ENCODE assay signal across 28 cellular contexts in genomic region chr3:134873789-134874188, GRCh38.
"Had no signal": no experiment of that assay in that cellular context is flagged by ENCODE, and none has a peak within 500 bp of the region (broad histone marks: within the 10 kb centered on the region; RNA-seq: fewer than 3 reads in every experiment).

No MANE protein-coding gene starts in this region.

- ATAC-seq: activated CD8-positive, alpha-beta T cell treated with anti-CD3 and anti-CD28 coated beads for 36 hours; activated naive CD8-positive, alpha-beta T cell treated with anti-CD3 and anti-CD28 coated beads, Interleukin-2, amount 50 U/mL, for 24 hours; activated T-cell treated with anti-CD3 and anti-CD28 coated beads, Interleukin-2, amount 50 U/mL, for 4 hours had no signal

- H3K4me1 ChIP-seq: ascending aorta had no signal

- H3K27me3 ChIP-seq: ascending aorta, cardiac muscle cell had no signal

- H3K4me3 ChIP-seq: ascending aorta, cardiac muscle cell had no signal

- H3K9me3 ChIP-seq: ascending aorta had no signal

- H3K36me3 ChIP-seq: ascending aorta, cardiac muscle cell had no signal

- H3K27ac ChIP-seq: ascending aorta, cardiac muscle cell, VCaP had no signal

- FAIRE-seq: bronchial epithelial cell, TTC549 had no signal

- DNase-seq: activated B cell treated with CpG ODN at 0.5 μM for 24 hours; activated CD4-positive, alpha-beta memory T cell treated with anti-CD3 and anti-CD28 coated beads for 36 hours; activated CD4-positive, alpha-beta T cell treated with anti-CD3 and anti-CD28 coated beads for 4 hours; activated CD4-positive, alpha-beta T cell treated with anti-CD3 and anti-CD28 coated beads, Interleukin-2, amount 10 ng/mL, durations not matched to agents 24 days and 14 days; activated CD4-positive, alpha-beta T cell treated with anti-CD3 and anti-CD28 coated beads, Interleukin-2, amount 50 U/mL, for 1 hour; activated CD4-positive, alpha-beta T cell treated with anti-CD3 and anti-CD28 coated beads, Interleukin-2, amount 50 U/mL, for 4 hours; activated CD4-positive, CD25-positive, alpha-beta regulatory T cell treated with anti-CD3 and anti-CD28 coated beads, Interleukin-2, amount 50 U/mL, for 72 hours; activated CD8-positive, alpha-beta memory T cell treated with anti-CD3 and anti-CD28 coated beads, Interleukin-2, amount 50 U/mL, for 4 hours; activated CD8-positive, alpha-beta T cell treated with anti-CD3 and anti-CD28 coated beads for 36 hours; activated effector memory CD4-positive, alpha-beta T cell treated with Interleukin-2 at 50 U/mL for 16 hours; activated gamma-delta T cell; activated naive CD4-positive, alpha-beta T cell treated with anti-CD3 and anti-CD28 coated beads, Interleukin-2, amount 10 ng/mL, durations not matched to agents 7 days and 5 days; activated naive CD4-positive, alpha-beta T cell treated with Interleukin-2 at 50 U/mL for 16 hours; activated naive CD8-positive, alpha-beta T cell treated with anti-CD3 and anti-CD28 coated beads, Interleukin-2, amount 10 ng/mL, durations not matched to agents 7 days and 5 days; activated naive CD8-positive, alpha-beta T cell treated with anti-CD3 and anti-CD28 coated beads, Interleukin-2, amount 50 U/mL, for 24 hours; activated T-cell treated with anti-CD3 and anti-CD28 coated beads for 4 hours; activated T-cell treated with anti-CD3 and anti-CD28 coated beads, Interleukin-2, amount 50 U/mL, for 1 hour; activated T-cell treated with anti-CD3 and anti-CD28 coated beads, Interleukin-2, amount 50 U/mL, for 4 hours; anterior cingulate cortex; caudate nucleus; cerebellar nuclear complex; T-helper 2 cell; T-helper 9 cell had no signal
